Comparison of ENCODE assay signal across 14 cellular contexts in genomic region chr12:27965411-27965810, GRCh38. TPM values are rescaled to one million over a fixed set of nuclear protein-coding genes. Genes with fewer than 3 reads are reported as not detected.
DNase-seq lines count a peak whose midpoint lies in the region; ATAC-seq and TF ChIP-seq lines count a peak whose summit lies in the region.
"Had no signal": no experiment of that assay in that cellular context is flagged by ENCODE, and none has a peak within 500 bp of the region (broad histone marks: within the 10 kb centered on the region; RNA-seq: fewer than 3 reads in every experiment).

No MANE protein-coding gene starts in this region.

- in situ Hi-C loops in astrocyte of the cerebellum (cut with HindIII; ENCODE audit: low sequenced_read_pairs): no loop called here

- H3K27ac Mint-ChIP-seq in HFFc6: peak overlapping the region; percentile 30
- H3K27ac Mint-ChIP-seq: activated CD8-positive, alpha-beta T cell treated with anti-CD3 and anti-CD28 coated beads, Interleukin-2, amount 10 ng/mL, durations not matched to agents 7 days and 5 days had no signal

- no peak overlapping the region for H3K4me3 ChIP-seq in astrocyte of the cerebellum (ENCODE audit: low read depth, low read length)
- H3K4me3 ChIP-seq in kidney epithelial cell (ENCODE audit: low read depth, low read length): no peak overlapping the region
- H3K4me3 ChIP-seq: K562, transverse colon had no signal

- no peak for TF ChIP-seq CTCF in HFFc6 (IDR thresholded peaks at IDR 0.05)
- no peak for TF ChIP-seq CTCF in astrocyte of the cerebellum (IDR thresholded peaks at IDR 0.05; ENCODE audit: low read depth, low read length, missing control alignments)
- no peak for TF ChIP-seq CTCF in kidney epithelial cell (IDR thresholded peaks at IDR 0.05; ENCODE audit: insufficient read depth, low read length, poor library complexity, severe bottlenecking)

- ATAC-seq in HG03095 (IDR thresholded peaks at IDR 0.05; ENCODE audit: unreplicated experiment): no peak
- ATAC-seq: activated CD8-positive, alpha-beta T cell treated with anti-CD3 and anti-CD28 coated beads, Interleukin-2, amount 10 ng/mL, durations not matched to agents 7 days and 5 days; K562 had no signal

- no peaks in the 10 kb centered on the region for H3K36me3 Mint-ChIP-seq in HFFc6 (ENCODE audit: low read depth)

- no peaks in the 10 kb centered on the region for H3K9me3 Mint-ChIP-seq in HFFc6

- no peak overlapping the region for H3K4me3 Mint-ChIP-seq in HFFc6
- H3K4me3 Mint-ChIP-seq: activated CD8-positive, alpha-beta T cell treated with anti-CD3 and anti-CD28 coated beads, Interleukin-2, amount 10 ng/mL, durations not matched to agents 7 days and 5 days had no signal

- H3K4me1 Mint-ChIP-seq in HFFc6 (ENCODE audit: low read depth): peaks cover 65% of the 10 kb centered on the region

- H3K27me3 ChIP-seq in kidney epithelial cell (ENCODE audit: control insufficient read depth, insufficient read depth, low read length): peaks cover 2% of the 10 kb centered on the region

- no peaks in the 10 kb centered on the region for H3K27me3 Mint-ChIP-seq in HFFc6 (ENCODE audit: insufficient read depth)

- DNase-seq in AG08395 (ENCODE audit: low spot score): peak; percentile 37
- peak; percentile 51 for DNase-seq in HFFc6
- DNase-seq in astrocyte of the cerebellum (ENCODE audit: low read depth): peak; percentile 63
- peak; percentile 85 for DNase-seq in kidney epithelial cell (ENCODE audit: low read depth)
- no peak for DNase-seq in NCI-H748 treated with DMSO at 0.1 percent for 48 hours (lab: John Stamatoyannopoulos, UW)
- DNase-seq in NCI-H2171 treated with DMSO at 0.1 percent for 48 hours (lab: John Stamatoyannopoulos, UW): no peak
- no peak for DNase-seq in NCI-H2107 treated with DMSO at 0.1 percent for 48 hours (lab: John Stamatoyannopoulos, UW; ENCODE audit: unreplicated experiment)
- DNase-seq: activated CD8-positive, alpha-beta T cell treated with anti-CD3 and anti-CD28 coated beads, Interleukin-2, amount 10 ng/mL, durations not matched to agents 7 days and 5 days; AML-193; H7; stimulated activated CD4-positive, alpha-beta T cell treated with anti-CD3 and anti-CD28 coated beads, Interleukin-4, amount 100 ng/mL, for 4 hours; transverse colon had no signal

- H3K36me3 ChIP-seq in kidney epithelial cell (ENCODE audit: control insufficient read depth, insufficient read depth, low read length): no peaks in the 10 kb centered on the region
- H3K36me3 ChIP-seq: transverse colon had no signal

RNA-seq across cellular contexts. Expression of gene PTHLH, which starts 7.1 kb away (rescaled TPM):
- 1 to 10 TPM in 3 of 6 experiments, under 1 TPM in 3; 0.59 to 1.3 (median 1.0) TPM for total RNA-seq in HFFc6 (2021; fragmentation: NEBNext Ultra II Directional; extraction: Animal tissue kit (Norgen Biotek cat#: 25700))
- 2.1 and 2.7 TPM in 2 replicates for total RNA-seq in kidney epithelial cell
- total RNA-seq: activated CD8-positive, alpha-beta T cell treated with anti-CD3 and anti-CD28 coated beads, Interleukin-2, amount 10 ng/mL, durations not matched to agents 7 days and 5 days had no signal

Comparison
In these comparisons a context has a peak if more than half of its experiments do, and no peak if none do; other contexts are left out.
1. DNase-seq: peak in AG08395 (single experiment), HFFc6 (single experiment), astrocyte of the cerebellum (single experiment) and kidney epithelial cell (single experiment); none in NCI-H748 treated with DMSO at 0.1 percent for 48 hours (single experiment), NCI-H2171 treated with DMSO at 0.1 percent for 48 hours (single experiment) and NCI-H2107 treated with DMSO at 0.1 percent for 48 hours (single experiment).